Comparison of ENCODE assay signal across 13 cellular contexts in the genomic region with DNA sequence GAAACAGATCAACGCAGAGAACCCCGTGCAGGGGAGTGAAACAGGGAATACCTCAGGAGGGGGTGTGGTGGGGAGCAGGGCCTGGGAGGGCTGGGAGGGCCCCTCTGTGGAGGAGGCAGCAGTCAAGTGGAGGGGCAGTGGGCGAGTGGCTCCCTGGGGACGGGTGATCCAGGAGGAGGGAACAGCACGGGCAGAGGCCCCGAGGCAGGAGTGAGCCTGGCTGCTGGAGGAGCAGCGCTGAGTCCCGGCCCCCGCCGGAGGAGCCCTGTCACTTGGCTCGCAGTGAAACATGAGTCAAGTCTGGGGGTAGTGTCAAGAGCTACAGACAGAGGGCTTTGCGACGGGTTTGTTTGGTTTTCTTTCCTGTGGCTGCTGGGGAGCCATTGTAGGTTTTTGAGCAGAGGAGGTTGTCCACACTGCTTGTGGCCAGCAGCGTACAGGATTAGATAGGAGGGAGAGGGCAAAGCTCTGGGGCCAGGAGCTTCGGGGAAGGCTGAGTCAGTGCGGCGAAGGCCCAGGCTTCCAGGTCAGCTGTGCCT.
DNase-seq lines count a peak whose midpoint lies in the region; FAIRE-seq and TF ChIP-seq lines count a peak whose summit lies in the region.
"Had no signal": no experiment of that assay in that cellular context is flagged by ENCODE, and none has a peak within 500 bp of the region (broad histone marks: within the 10 kb centered on the region; RNA-seq: fewer than 3 reads in every experiment).

No MANE protein-coding gene starts in this region.

- H3K27me3 ChIP-seq in bronchial epithelial cell (ENCODE audit: control insufficient read depth, insufficient read depth, low read length) (no peaks in the 10 kb centered on the region), sigmoid colon (no peaks in the 10 kb centered on the region)
- no peaks in the 10 kb centered on the region for H3K27me3 ChIP-seq in effector memory CD4-positive, alpha-beta T cell (replicated peaks; ENCODE audit: control insufficient read depth, insufficient read depth, low read length, poor library complexity, severe bottlenecking)

- H3K9me3 ChIP-seq in sigmoid colon, result no peaks in the 10 kb centered on the region
- H3K9me3 ChIP-seq in effector memory CD4-positive, alpha-beta T cell (ENCODE audit: control insufficient read depth, low read length), result no peaks in the 10 kb centered on the region

- DNase-seq in DMS 273 (lab: John Stamatoyannopoulos, UW; ENCODE audit: unreplicated experiment) (peak; percentile 75), DMS 273 treated with DMSO at 0.1 percent for 48 hours (lab: John Stamatoyannopoulos, UW) (no peak), KBM-7 (peak; percentile 21), bronchial epithelial cell (ENCODE audit: low read depth) (peak; percentile 38), sigmoid colon (peak; percentile 77), germinal center (ENCODE audit: low spot score) (no peak)
- no peak for DNase-seq in activated CD4-positive, alpha-beta T cell treated with anti-CD3 and anti-CD28 coated beads, Interleukin-2, amount 50 U/mL, for 48 hours
- DNase-seq in effector memory CD4-positive, alpha-beta T cell, result no peak
- DNase-seq: activated CD4-positive, alpha-beta T cell treated with anti-CD3 and anti-CD28 coated beads, Interleukin-2, amount 10 ng/mL, durations not matched to agents 24 days and 14 days; natural killer cell; NCI-H1105; stimulated activated CD8-positive, alpha-beta memory T cell treated with anti-CD3 and anti-CD28 coated beads, Interleukin-4, amount 100 ng/mL, for 48 hours had no signal

- intact Hi-C loops in sigmoid colon (cut with DNase I), result no loop called here

- H3K4me1 ChIP-seq in sigmoid colon, result peaks cover 0 to 48% (median 40%) of the 10 kb centered on the region in 4 donors
- no peaks in the 10 kb centered on the region for H3K4me1 ChIP-seq in effector memory CD4-positive, alpha-beta T cell (ENCODE audit: control insufficient read depth, insufficient read depth, low read length, poor library complexity, severe bottlenecking)

- H3K27ac ChIP-seq in sigmoid colon, result peak overlapping the region in 2 of 4 donors; percentile 12 to 56
- no peak overlapping the region for H3K27ac ChIP-seq in effector memory CD4-positive, alpha-beta T cell (ENCODE audit: insufficient read depth, low read length, poor library complexity, severe bottlenecking)
- H3K27ac ChIP-seq: 22Rv1 had no signal

- H3K36me3 ChIP-seq in bronchial epithelial cell (ENCODE audit: control insufficient read depth, insufficient read depth, low read length), result no peaks in the 10 kb centered on the region
- H3K36me3 ChIP-seq in sigmoid colon, result no peaks in the 10 kb centered on the region
- no peaks in the 10 kb centered on the region for H3K36me3 ChIP-seq in effector memory CD4-positive, alpha-beta T cell (ENCODE audit: control insufficient read depth, insufficient read depth, low read length)

- no peak for TF ChIP-seq POLR2A in sigmoid colon (IDR thresholded peaks at IDR 0.05)

- FAIRE-seq in bronchial epithelial cell (lab: Jason Lieb, UNC), result no peak

- no peak for TF ChIP-seq EP300 in sigmoid colon (IDR thresholded peaks at IDR 0.05)

- H3K4me3 ChIP-seq in bronchial epithelial cell (ENCODE audit: low read depth, low read length) (no peak overlapping the region), sigmoid colon (no peak overlapping the region)
- H3K4me3 ChIP-seq in effector memory CD4-positive, alpha-beta T cell (ENCODE audit: insufficient read depth, low read depth, low read length, poor library complexity, severe bottlenecking), result no peak overlapping the region

- TF ChIP-seq CTCF in bronchial epithelial cell (IDR thresholded peaks at IDR 0.05; ENCODE audit: insufficient read depth, low read length, severe bottlenecking), result no peak
- TF ChIP-seq CTCF in sigmoid colon (IDR thresholded peaks at IDR 0.05), result no peak

- WGBS in sigmoid colon, 2 donors, result 72 to 82% methylated on average over 17 of the region's 17 CpGs

- in situ Hi-C loops in KBM-7 (cut with MboI; ENCODE audit: low pct_unique_long_range_greater_than_20kb, low sequenced_read_pairs), result no loop called here

Comparison
In these comparisons a context has a peak if more than half of its experiments do, and no peak if none do; other contexts are left out.
1. DNase-seq: peak in DMS 273 (single experiment), KBM-7 (single experiment), bronchial epithelial cell (single experiment) and sigmoid colon (single experiment); none in DMS 273 treated with DMSO at 0.1 percent for 48 hours (single experiment), germinal center (single experiment), activated CD4-positive, alpha-beta T cell treated with anti-CD3 and anti-CD28 coated beads, Interleukin-2, amount 50 U/mL, for 48 hours (0 of 2) and effector memory CD4-positive, alpha-beta T cell (0 of 3).